Comparison of ENCODE assay signal across 10 cellular contexts in genomic region chr13:113726106-113726821, GRCh38. TPM values are rescaled to one million over a fixed set of nuclear protein-coding genes. Genes with fewer than 3 reads are reported as not detected.
DNase-seq lines count a peak whose midpoint lies in the region; ATAC-seq and TF ChIP-seq lines count a peak whose summit lies in the region.
"Not testable (repeated sequence)": the region's sequence is repeated elsewhere in the genome, so short reads cannot be mapped to it uniquely, and the experiment has no call there.
"Had no signal": no experiment of that assay in that cellular context is flagged by ENCODE, and none has a peak within 500 bp of the region (broad histone marks: within the 10 kb centered on the region; RNA-seq: fewer than 3 reads in every experiment).

No MANE protein-coding gene starts in this region.

- POLR2A ChIA-PET in activated CD8-positive, alpha-beta T cell treated with anti-CD3 and anti-CD28 coated beads, Interleukin-2, amount 10 ng/mL, durations not matched to agents 7 days and 5 days (lab: Charles Lee): not testable (repeated sequence)

- not testable (repeated sequence) for H3K9me3 Mint-ChIP-seq in activated CD8-positive, alpha-beta T cell treated with anti-CD3 and anti-CD28 coated beads, Interleukin-2, amount 10 ng/mL, durations not matched to agents 7 days and 5 days (ENCODE audit: insufficient read depth)

- peak overlapping the region; percentile 56 for H3K4me3 Mint-ChIP-seq in activated CD8-positive, alpha-beta T cell treated with anti-CD3 and anti-CD28 coated beads, Interleukin-2, amount 10 ng/mL, durations not matched to agents 7 days and 5 days

- CTCF ChIA-PET in activated CD8-positive, alpha-beta T cell treated with anti-CD3 and anti-CD28 coated beads, Interleukin-2, amount 10 ng/mL, durations not matched to agents 7 days and 5 days (lab: Charles Lee): not testable (repeated sequence)

- H3K36me3 ChIP-seq in ES-I3 (ENCODE audit: insufficient read depth, low read length); body of pancreas (replicated peaks in 1 of 2; ENCODE audit: insufficient read depth in 1 of 2, low read depth in 2 of 2); gastrocnemius medialis; upper lobe of right lung: not testable (repeated sequence)

- peak overlapping the region; percentile 50; the same call in 1 of the 2 replicates for H3K9ac ChIP-seq in ES-I3 (ENCODE audit: low read depth, low read length)

- ATAC-seq in activated CD8-positive, alpha-beta T cell treated with anti-CD3 and anti-CD28 coated beads, Interleukin-2, amount 10 ng/mL, durations not matched to agents 7 days and 5 days; upper lobe of right lung: not testable (repeated sequence)
- peak; percentile 28 for ATAC-seq in body of pancreas
- ATAC-seq in Right ventricle myocardium superior (ENCODE audit: poor library complexity): peak; percentile 28
- ATAC-seq in gastrocnemius medialis: peak; percentile 36

- not testable (repeated sequence) for H3K9me3 ChIP-seq in ES-I3 (ENCODE audit: control insufficient read depth, insufficient read depth, low read length); body of pancreas; mononuclear cell (ENCODE audit: low read depth, low read length); gastrocnemius medialis; upper lobe of right lung

- H3K27ac Mint-ChIP-seq in activated CD8-positive, alpha-beta T cell treated with anti-CD3 and anti-CD28 coated beads, Interleukin-2, amount 10 ng/mL, durations not matched to agents 7 days and 5 days: peak overlapping the region; percentile 55

- H3K27me3 Mint-ChIP-seq in activated CD8-positive, alpha-beta T cell treated with anti-CD3 and anti-CD28 coated beads, Interleukin-2, amount 10 ng/mL, durations not matched to agents 7 days and 5 days (ENCODE audit: low read depth): not testable (repeated sequence)

- H3K27me3 ChIP-seq in body of pancreas; mononuclear cell (ENCODE audit: insufficient read depth, low read length); upper lobe of right lung: not testable (repeated sequence)
- H3K27me3 ChIP-seq in gastrocnemius medialis: peaks cover 4 to 20% (median 15%) of the 10 kb centered on the region in 3 donors

- WGBS in body of pancreas, 2 donors: 25 to 47% methylated on average over 3 to 21 of the region's 54 CpGs

- intact Hi-C loops in body of pancreas (cut with DNase I); Right ventricle myocardium superior (cut with DNase I); gastrocnemius medialis (cut with DNase I; ENCODE audit: low total_unique reads); upper lobe of right lung (cut with DNase I): not testable (repeated sequence)

- peak overlapping the region in 3 of 4 donors; percentile 48 to 75 (median 56) for H3K27ac ChIP-seq in body of pancreas
- peak overlapping the region; percentile 82 to 89 (median 84) for H3K27ac ChIP-seq in gastrocnemius medialis
- not testable (repeated sequence) for H3K27ac ChIP-seq in upper lobe of right lung

- peaks cover 12% of the 10 kb centered on the region for H3K4me1 Mint-ChIP-seq in activated CD8-positive, alpha-beta T cell treated with anti-CD3 and anti-CD28 coated beads, Interleukin-2, amount 10 ng/mL, durations not matched to agents 7 days and 5 days (ENCODE audit: low read depth)

- in situ Hi-C loops in gastrocnemius medialis (cut with MboI; ENCODE audit: low sequenced_read_pairs in 4 of 4): not testable (repeated sequence)

- not testable (repeated sequence) for TF ChIP-seq POLR2A in body of pancreas (IDR thresholded peaks at IDR 0.05); gastrocnemius medialis (IDR thresholded peaks at IDR 0.05)

- TF ChIP-seq CTCF in body of pancreas (IDR thresholded peaks at IDR 0.05); gastrocnemius medialis (IDR thresholded peaks at IDR 0.05 in 4 of 5, conservative IDR thresholded peaks at IDR 0.05 in 1 of 5); upper lobe of right lung (IDR thresholded peaks at IDR 0.05): not testable (repeated sequence)

- H3K4me3 ChIP-seq in body of pancreas, upper lobe of right lung: not testable (repeated sequence)
- H3K4me3 ChIP-seq in mononuclear cell (ENCODE audit: low read length) (peak overlapping the region; percentile 31), gastrocnemius medialis (peak overlapping the region in 3 of 4 donors; percentile 40 to 50 (median 43))

- DNase-seq in NCI-H748 (lab: John Stamatoyannopoulos, UW; ENCODE audit: unreplicated experiment): peak; percentile 15
- DNase-seq in activated CD8-positive, alpha-beta T cell treated with anti-CD3 and anti-CD28 coated beads, Interleukin-2, amount 10 ng/mL, durations not matched to agents 7 days and 5 days: peak; percentile 38
- peak; percentile 21 to 50 (median 42) for DNase-seq in body of pancreas
- DNase-seq in Right ventricle myocardium superior: peak; percentile 41
- not testable (repeated sequence) for DNase-seq in gastrocnemius medialis
- peak; percentile 63 for DNase-seq in upper lobe of right lung

- not testable (repeated sequence) for H3K36me3 Mint-ChIP-seq in activated CD8-positive, alpha-beta T cell treated with anti-CD3 and anti-CD28 coated beads, Interleukin-2, amount 10 ng/mL, durations not matched to agents 7 days and 5 days (ENCODE audit: low read depth)

- not testable (repeated sequence) for H3K4me1 ChIP-seq in ES-I3 (ENCODE audit: insufficient read depth, low read length); gastrocnemius medialis; upper lobe of right lung
- H3K4me1 ChIP-seq in body of pancreas: peaks cover 10% of the 10 kb centered on the region
- peaks cover 13% of the 10 kb centered on the region for H3K4me1 ChIP-seq in mononuclear cell (ENCODE audit: insufficient read depth, low read length)

RNA-seq across cellular contexts. Expression of gene TMEM255B, which starts 32.8 kb away (rescaled TPM):
- 1 to 10 TPM; 1.8 to 1.9 TPM for total RNA-seq in activated CD8-positive, alpha-beta T cell treated with anti-CD3 and anti-CD28 coated beads, Interleukin-2, amount 10 ng/mL, durations not matched to agents 7 days and 5 days
- 1 to 10 TPM; 1.0 to 4.6 TPM for total RNA-seq in body of pancreas
- 6.9 TPM for total RNA-seq in Right ventricle myocardium superior
- 0.84 TPM for total RNA-seq in mononuclear cell
- total RNA-seq in gastrocnemius medialis: 1 to 10 TPM in 1 of 4 donors, under 1 TPM in 3; 0.36 to 1.8 (median 0.59) TPM
- 43.6 TPM for total RNA-seq in upper lobe of right lung

RNA-seq across cellular contexts. Expression of gene GRK1, which starts 59.2 kb away (rescaled TPM):
- total RNA-seq in activated CD8-positive, alpha-beta T cell treated with anti-CD3 and anti-CD28 coated beads, Interleukin-2, amount 10 ng/mL, durations not matched to agents 7 days and 5 days: under 1 TPM in 1 of 2 experiments, not detected in 1; 0.05 TPM
- total RNA-seq in body of pancreas (not detected), Right ventricle myocardium superior (0.13 TPM), mononuclear cell (not detected), gastrocnemius medialis (under 1 TPM in 1 of 4 donors, not detected in 3; 0.10 TPM), upper lobe of right lung (0.09 TPM)
- total RNA-seq: dermis microvascular lymphatic vessel endothelial cell, pulmonary artery endothelial cell had no signal
